Comparison of ENCODE assay signal across 8 cellular contexts in the genomic region with DNA sequence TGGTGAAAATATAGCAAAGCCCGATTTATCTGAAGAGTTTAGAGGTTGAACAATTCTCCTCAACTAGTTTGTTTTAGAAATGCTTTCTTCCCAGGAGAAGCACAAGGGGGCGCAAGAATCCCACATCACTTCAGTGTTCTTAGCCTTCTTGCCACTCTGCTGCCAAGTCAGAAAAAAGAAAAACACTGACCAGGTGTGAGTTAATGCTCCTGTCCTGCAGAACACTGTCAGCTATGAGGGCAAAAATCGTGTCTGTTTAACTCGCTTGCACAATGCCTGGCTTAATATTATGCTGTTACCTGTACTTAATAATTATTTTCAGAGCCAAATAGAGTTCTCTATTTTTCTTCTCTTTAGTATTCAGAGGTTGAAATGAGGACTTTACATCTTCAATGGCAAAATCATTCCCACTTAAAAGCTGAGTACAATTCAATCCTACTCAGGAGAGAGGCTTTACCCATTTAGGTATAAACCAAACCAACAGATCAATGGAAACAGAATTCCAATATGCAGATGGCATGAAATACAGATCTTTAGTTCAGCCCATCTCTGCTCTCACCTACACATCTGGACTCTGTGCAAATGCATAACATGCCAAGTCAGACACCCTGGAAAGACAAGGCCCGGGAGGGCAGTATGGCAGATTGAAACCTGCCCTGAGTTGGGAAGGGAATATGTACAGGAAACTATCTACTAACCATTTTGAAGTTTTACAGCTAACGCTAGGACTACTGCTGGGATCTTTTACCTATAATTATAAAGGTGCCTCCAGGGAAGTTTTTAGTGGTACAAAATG.
DNase-seq lines count a peak whose midpoint lies in the region; ATAC-seq and TF ChIP-seq lines count a peak whose summit lies in the region.

No MANE protein-coding gene starts in this region.

- H3K27ac Mint-ChIP-seq in activated CD4-positive, alpha-beta T cell treated with anti-CD3 and anti-CD28 coated beads, Interleukin-2, amount 10 ng/mL, durations not matched to agents 7 days and 5 days, result peak overlapping the region; percentile 67

- peak; percentile 58 to 97 (median 86) for ATAC-seq in right lobe of liver
- ATAC-seq in HG02759 (IDR thresholded peaks at IDR 0.05; ENCODE audit: unreplicated experiment), result no peak

- H3K9me3 Mint-ChIP-seq in activated CD4-positive, alpha-beta T cell treated with anti-CD3 and anti-CD28 coated beads, Interleukin-2, amount 10 ng/mL, durations not matched to agents 7 days and 5 days, result no peaks in the 10 kb centered on the region

- peaks cover 56% of the 10 kb centered on the region for H3K4me1 Mint-ChIP-seq in activated CD4-positive, alpha-beta T cell treated with anti-CD3 and anti-CD28 coated beads, Interleukin-2, amount 10 ng/mL, durations not matched to agents 7 days and 5 days

- intact Hi-C loops in right lobe of liver (cut with DNase I), result loop anchor here in 1 of 2 donors (10.0 kb wide), 1 partner anchor 151 kb away; a partner anchor contains a TSS

- 11% methylated on average over 6 of the region's 6 CpGs for WGBS in right lobe of liver (ENCODE audit: insufficient coverage, low coverage, low lambda C conversion rate, missing lambda C conversion rate)

- H3K36me3 ChIP-seq in right lobe of liver, result peaks cover 0 to 95% (median 44%) of the 10 kb centered on the region in 4 donors

- H3K4me3 Mint-ChIP-seq in activated CD4-positive, alpha-beta T cell treated with anti-CD3 and anti-CD28 coated beads, Interleukin-2, amount 10 ng/mL, durations not matched to agents 7 days and 5 days, result no peak overlapping the region

- POLR2A ChIA-PET in activated CD4-positive, alpha-beta T cell treated with anti-CD3 and anti-CD28 coated beads, Interleukin-2, amount 10 ng/mL, durations not matched to agents 7 days and 5 days (lab: Charles Lee), result no interaction called here

- CTCF ChIA-PET in activated CD4-positive, alpha-beta T cell treated with anti-CD3 and anti-CD28 coated beads, Interleukin-2, amount 10 ng/mL, durations not matched to agents 7 days and 5 days (lab: Charles Lee), result interaction anchor here (0.8 to 3.8 kb wide), 7 partner anchors 11 to 189 kb away, joined by 3 to 21 read pairs (median 4); a partner anchor contains a TSS

- no peaks in the 10 kb centered on the region for H3K9me3 ChIP-seq in right lobe of liver

- H3K27me3 ChIP-seq in right lobe of liver, result no peaks in the 10 kb centered on the region

- peak overlapping the region in 2 of 3 donors; percentile 1 to 16 for H3K27ac ChIP-seq in right lobe of liver

- H3K4me3 ChIP-seq in right lobe of liver, result no peak overlapping the region

- H3K27me3 Mint-ChIP-seq in activated CD4-positive, alpha-beta T cell treated with anti-CD3 and anti-CD28 coated beads, Interleukin-2, amount 10 ng/mL, durations not matched to agents 7 days and 5 days, result no peaks in the 10 kb centered on the region

- TF ChIP-seq POLR2A in right lobe of liver (IDR thresholded peaks at IDR 0.05), result no peak

- DNase-seq in ACHN, result peak; percentile 68
- peak; percentile 48 for DNase-seq in GM20000 (ENCODE audit: low spot score)
- DNase-seq in NCI-H524 (lab: John Stamatoyannopoulos, UW), result peak; percentile 41 to 81
- peak; percentile 83 for DNase-seq in activated CD4-positive, alpha-beta T cell treated with anti-CD3 and anti-CD28 coated beads, Interleukin-2, amount 10 ng/mL, durations not matched to agents 7 days and 5 days
- DNase-seq in dermis blood vessel endothelial cell, result peak; percentile 89
- DNase-seq in right lobe of liver, result peak in 2 of 3 donors; percentile 35 to 67
- DNase-seq in stimulated activated CD8-positive, alpha-beta memory T cell treated with anti-CD3 and anti-CD28 coated beads, Interleukin-15, amount 100 ng/mL, for 1 hour (ENCODE audit: low read depth), result peak; percentile 51

- in situ Hi-C loops in ACHN (cut with HindIII; ENCODE audit: low pct_ligation_motif_present, low pct_unique_long_range_greater_than_20kb, low sequenced_read_pairs), result no loop called here

- peaks cover 0 to 29% (median 0%) of the 10 kb centered on the region in 4 donors for H3K4me1 ChIP-seq in right lobe of liver

- peaks cover 46% of the 10 kb centered on the region for H3K36me3 Mint-ChIP-seq in activated CD4-positive, alpha-beta T cell treated with anti-CD3 and anti-CD28 coated beads, Interleukin-2, amount 10 ng/mL, durations not matched to agents 7 days and 5 days (ENCODE audit: low read depth)

- TF ChIP-seq CTCF in GM20000 (IDR thresholded peaks at IDR 0.05; ENCODE audit: extremely low read depth, missing control alignments) (peak; percentile 67), right lobe of liver (IDR thresholded peaks at IDR 0.05) (peak; percentile 60 to 82 (median 71))
